In the genomic region with DNA sequence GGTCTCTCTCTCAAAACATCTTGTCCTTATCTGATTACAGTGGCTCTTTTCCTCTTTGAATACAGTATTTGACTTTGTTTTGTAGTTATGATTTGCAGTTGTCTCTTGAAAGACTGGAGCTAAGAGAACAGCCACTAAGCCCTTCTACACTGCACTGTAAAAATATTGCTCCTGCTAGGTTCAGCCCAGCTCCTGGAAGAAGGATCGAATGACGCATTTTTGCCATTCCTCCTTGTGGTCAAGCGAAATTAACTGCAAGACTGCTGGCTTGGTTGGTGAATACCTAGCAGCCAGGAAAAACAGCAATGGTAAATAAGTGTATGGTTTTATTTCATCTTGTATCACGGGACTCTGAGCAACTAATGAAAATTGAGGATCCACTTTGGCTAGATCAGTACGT, we compare ENCODE assay signal across 1 cellular context.
TF ChIP-seq lines count a peak whose summit lies in the region.

No MANE protein-coding gene starts in this region.

TF ChIP-seq in WTC11, 78 proteins besides CTCF, POLR2A, EP300 and RAD21 (continued from another document):
- TF ChIP-seq, protein P1, sequence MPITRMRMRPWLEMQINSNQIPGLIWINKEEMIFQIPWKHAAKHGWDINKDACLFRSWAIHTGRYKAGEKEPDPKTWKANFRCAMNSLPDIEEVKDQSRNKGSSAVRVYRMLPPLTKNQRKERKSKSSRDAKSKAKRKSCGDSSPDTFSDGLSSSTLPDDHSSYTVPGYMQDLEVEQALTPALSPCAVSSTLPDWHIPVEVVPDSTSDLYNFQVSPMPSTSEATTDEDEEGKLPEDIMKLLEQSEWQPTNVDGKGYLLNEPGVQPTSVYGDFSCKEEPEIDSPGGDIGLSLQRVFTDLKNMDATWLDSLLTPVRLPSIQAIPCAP (CRISPR knock-in tag; IDR thresholded peaks at IDR 0.05): no peak
- TF ChIP-seq, protein P2, sequence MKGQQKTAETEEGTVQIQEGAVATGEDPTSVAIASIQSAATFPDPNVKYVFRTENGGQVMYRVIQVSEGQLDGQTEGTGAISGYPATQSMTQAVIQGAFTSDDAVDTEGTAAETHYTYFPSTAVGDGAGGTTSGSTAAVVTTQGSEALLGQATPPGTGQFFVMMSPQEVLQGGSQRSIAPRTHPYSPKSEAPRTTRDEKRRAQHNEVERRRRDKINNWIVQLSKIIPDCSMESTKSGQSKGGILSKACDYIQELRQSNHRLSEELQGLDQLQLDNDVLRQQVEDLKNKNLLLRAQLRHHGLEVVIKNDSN (CRISPR knock-in tag; IDR thresholded peaks at IDR 0.05): no peak
